ENCODE assay signal across 8 cellular contexts in the genomic region with DNA sequence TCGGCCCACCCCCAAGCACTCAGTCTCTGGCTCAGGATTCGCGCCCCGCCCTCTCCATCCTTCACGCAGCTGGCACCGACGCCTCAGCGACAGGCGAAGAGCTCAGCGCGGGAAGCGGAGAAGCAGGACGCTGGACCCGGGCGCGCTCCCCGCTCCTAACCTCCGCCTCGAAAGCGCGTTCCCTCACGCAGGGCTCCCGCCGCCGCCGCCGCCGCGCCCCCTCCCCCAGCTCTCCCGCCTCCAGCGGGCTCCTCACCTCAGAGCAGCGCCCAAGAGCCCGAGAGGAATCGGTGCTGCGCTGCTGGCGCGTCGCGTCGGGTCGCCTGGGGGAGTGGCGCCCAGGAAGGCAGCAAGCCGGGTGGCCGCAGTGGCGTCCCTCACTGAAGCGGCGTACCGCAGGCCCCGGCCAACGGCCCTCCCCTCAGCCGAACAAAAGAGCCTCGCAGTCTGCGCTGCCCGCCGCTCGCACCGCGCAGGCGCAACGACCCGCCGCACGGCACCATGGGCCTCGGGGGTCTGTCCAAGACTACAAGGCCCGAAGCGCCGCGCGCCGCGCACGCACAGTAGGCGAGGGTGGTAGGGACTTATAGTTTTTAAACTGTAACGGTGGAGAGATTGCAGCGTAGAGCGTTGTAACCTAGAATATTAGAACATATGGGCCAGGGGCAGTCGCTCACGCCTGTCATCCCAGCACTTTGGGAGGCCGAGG. TPM values are rescaled to one million over a fixed set of nuclear protein-coding genes. Genes with fewer than 3 reads are reported as not detected.
A peak's percentile ranks its signal among the peaks of the same experiment; 100 is the strongest.
DNase-seq lines count a peak whose midpoint lies in the region; ATAC-seq and TF ChIP-seq lines count a peak whose summit lies in the region.

Gene CBX1 (minus strand): TSS at position 467 of the 709 bp plus-strand sequence. CDS start 24,474 bp downstream, outside the sequence.

- H3K4me3 Mint-ChIP-seq in type B pancreatic cell: peak within 1 kb of the TSS; percentile 99

- H3K9me3 Mint-ChIP-seq in type B pancreatic cell: no peaks in the 10 kb centered on the region

- H3K4me1 Mint-ChIP-seq in type B pancreatic cell (ENCODE audit: unreplicated experiment): peaks cover 16% of the 10 kb centered on the region

- H3K27me3 ChIP-seq in adrenal gland: no peaks in the 10 kb centered on the region
- H3K27me3 ChIP-seq in heart right ventricle: no peaks in the 10 kb centered on the region

- H3K27me3 Mint-ChIP-seq in type B pancreatic cell: no peaks in the 10 kb centered on the region

- H3K36me3 Mint-ChIP-seq in type B pancreatic cell: peaks cover 4% of the 10 kb centered on the region

- H3K36me3 ChIP-seq in adrenal gland (replicated peaks in 1 of 2) (no peaks in the 10 kb centered on the region), heart right ventricle (peaks cover 0 to 3% (median 0%) of the 10 kb centered on the region in 9 donors)

- H3K4me3 ChIP-seq in adrenal gland (peak within 1 kb of the TSS; percentile 35 to 95 (median 79)), heart right ventricle (peak within 1 kb of the TSS; percentile 52 to 98 (median 92))

- ATAC-seq in HG02870 (IDR thresholded peaks at IDR 0.05; ENCODE audit: unreplicated experiment) (peak; percentile 87), heart right ventricle (peak; percentile 99)

- TF ChIP-seq CTCF in GM13977 (IDR thresholded peaks at IDR 0.05; ENCODE audit: extremely low read depth, insufficient read depth, missing control alignments) (no peak), adrenal gland (IDR thresholded peaks at IDR 0.05) (peak in 1 of 6 experiments; percentile 1), heart right ventricle (IDR thresholded peaks at IDR 0.05) (no peak), type B pancreatic cell (conservative IDR thresholded peaks at IDR 0.05) (no peak)

- H3K9me3 ChIP-seq in adrenal gland (replicated peaks in 1 of 3): no peaks in the 10 kb centered on the region
- H3K9me3 ChIP-seq in heart right ventricle: peaks cover 0 to 5% (median 0%) of the 10 kb centered on the region in 11 donors

- H3K4me1 ChIP-seq in adrenal gland (replicated peaks in 1 of 2) (peaks cover 0 to 18% of the 10 kb centered on the region in 2 donors), heart right ventricle (peaks cover 0 to 31% (median 12%) of the 10 kb centered on the region in 9 donors)

- H3K27ac ChIP-seq in adrenal gland: peak within 1 kb of the TSS; percentile 65 to 86 (median 77)
- H3K27ac ChIP-seq in heart right ventricle: peak within 1 kb of the TSS; percentile 21 to 91 (median 88)

- TF ChIP-seq POLR2A in adrenal gland (IDR thresholded peaks at IDR 0.05): peak in 1 of 2 donors; percentile 58

- WGBS in adrenal gland, 4 donors: 0% methylated on average over 5 to 77 of the region's 79 CpGs
- WGBS in heart right ventricle, 2 donors: 0% methylated on average over 73 to 79 of the region's 79 CpGs

- DNase-seq in GM13977 (ENCODE audit: low spot score) (peak; percentile 93), NCI-H146 treated with DMSO at 0.1 percent for 48 hours (lab: John Stamatoyannopoulos, UW; ENCODE audit: unreplicated experiment) (peak; percentile 91), T-helper 1 cell (peak; percentile 87 to 96 (median 89)), adrenal gland (peak; percentile 92 to 95 (median 94)), heart right ventricle (peak; percentile 93 to 95), posterior cingulate gyrus (peak; percentile 92 to 99 (median 94)), type B pancreatic cell (ENCODE audit: extremely low spot score, unreplicated experiment) (peak; percentile 97)

- in situ Hi-C loops in GM13977 (cut with MboI; ENCODE audit: low pct_unique_long_range_greater_than_20kb, low sequenced_read_pairs, unreplicated experiment): no loop called here

- intact Hi-C loops in adrenal gland (cut with DNase I): no loop called here
- intact Hi-C loops in heart right ventricle (cut with DNase I): loop anchor here in 1 of 10 donors (10.0 kb wide), 1 partner anchor 266 kb away; the partner anchor contains the start of genes LRRC46 and MRPL10
- intact Hi-C loops in posterior cingulate gyrus (cut with DNase I): loop anchor here (5.0 kb wide), 1 partner anchor 731 kb away; the partner anchor contains the start of gene CALCOCO2

- peak within 1 kb of the TSS; percentile 72 for H3K27ac Mint-ChIP-seq in type B pancreatic cell

RNA-seq across cellular contexts. Expression of gene CBX1, which starts in this region (rescaled TPM):
- total RNA-seq in adrenal gland (10 to 100 TPM; 28.5 to 56.3 (median 37.7) TPM), heart right ventricle (10 to 100 TPM; 30.3 to 40.8 (median 35.9) TPM), type B pancreatic cell (ENCODE audit: low replicate concordance) (72.8 and 154 TPM in 2 replicates)
- polyA plus RNA-seq in adrenal gland (10 to 100 TPM; 13.2 to 49.9 (median 28.6) TPM), heart right ventricle (10 to 100 TPM; 19.8 to 38.8 TPM)

Comparison
In these comparisons a context has a peak if more than half of its experiments do, and no peak if none do; other contexts are left out.
1. Peak in every context shown above with its lines: DNase-seq, ATAC-seq, H3K4me3 ChIP-seq and H3K27ac ChIP-seq.